12 cellular contexts compared by ENCODE assay signal in the genomic region with DNA sequence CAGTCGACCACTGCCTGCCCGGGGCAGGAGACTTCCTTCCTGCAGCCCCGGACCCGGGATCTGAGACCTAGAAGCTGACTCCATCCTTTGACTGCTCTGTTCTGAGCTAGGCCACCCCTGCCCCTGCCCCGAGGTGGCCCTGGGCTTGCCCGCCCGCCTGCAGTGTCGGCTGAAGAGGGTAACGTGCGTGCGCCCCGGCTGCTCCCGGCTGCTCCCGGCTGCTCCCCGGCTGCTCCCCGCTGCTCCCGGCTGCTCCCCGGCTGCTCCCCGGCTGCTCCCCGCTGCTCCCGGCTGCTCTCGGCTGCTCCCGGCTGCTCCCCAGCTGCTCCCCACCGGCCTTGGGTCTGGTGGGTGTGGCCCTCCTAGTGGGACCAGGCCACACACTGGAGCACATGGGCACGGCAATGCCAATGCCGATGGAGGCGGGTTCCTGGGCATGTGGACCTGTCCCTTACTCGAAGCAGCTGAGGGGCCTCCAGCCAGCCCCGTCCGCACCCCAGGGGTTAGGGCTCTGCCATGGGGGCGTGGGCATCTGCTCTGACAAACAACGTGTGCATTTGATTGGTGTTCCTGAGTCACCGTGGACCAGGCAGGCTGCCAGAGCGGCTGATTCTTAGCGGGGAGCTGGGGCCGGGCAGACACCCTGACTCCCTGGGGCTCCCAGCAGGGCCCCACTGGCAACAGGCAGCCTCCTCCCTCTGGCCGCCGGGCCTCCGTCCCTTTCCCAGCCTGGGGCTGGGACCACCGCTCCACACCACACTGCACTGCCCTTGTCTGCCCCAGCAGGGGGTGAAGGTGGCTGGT. TPM values are rescaled to one million over a fixed set of nuclear protein-coding genes. Genes with fewer than 3 reads are reported as not detected.
DNase-seq lines count a peak whose midpoint lies in the region; ATAC-seq and FAIRE-seq lines count a peak whose summit lies in the region.
"Had no signal": no experiment of that assay in that cellular context is flagged by ENCODE, and none has a peak within 500 bp of the region (broad histone marks: within the 10 kb centered on the region; RNA-seq: fewer than 3 reads in every experiment).

No MANE protein-coding gene starts in this region.

- no peak for FAIRE-seq in GM19239 (lab: Jason Lieb, UNC)
- no peak for FAIRE-seq in small intestine (lab: Jason Lieb, UNC)
- FAIRE-seq: endometrium, pancreas had no signal

- H3K27me3 ChIP-seq in small intestine (ENCODE audit: control insufficient read depth in 2 of 2, insufficient read depth in 2 of 2, low read length in 2 of 2), result no peaks in the 10 kb centered on the region
- H3K27me3 ChIP-seq: pancreas had no signal

- ATAC-seq in esophagus mucosa (peak; percentile 51), HG02588 (IDR thresholded peaks at IDR 0.05; ENCODE audit: unreplicated experiment) (no peak), GM19328 (IDR thresholded peaks at IDR 0.05; ENCODE audit: unreplicated experiment) (no peak), HG03097 (IDR thresholded peaks at IDR 0.05; ENCODE audit: low FRiP score, unreplicated experiment) (no peak)
- ATAC-seq: pancreas had no signal

- H3K36me3 ChIP-seq in small intestine (ENCODE audit: control insufficient read depth in 2 of 2, insufficient read depth in 2 of 2, low read length in 2 of 2), result no peaks in the 10 kb centered on the region
- H3K36me3 ChIP-seq: pancreas, suprapubic skin had no signal

- no peaks in the 10 kb centered on the region for H3K9me3 ChIP-seq in small intestine (ENCODE audit: control insufficient read depth, low read depth)
- H3K9me3 ChIP-seq: pancreas, suprapubic skin had no signal

- no peak overlapping the region for H3K27ac ChIP-seq in small intestine (ENCODE audit: low read depth in 1 of 2, low read length in 1 of 2)
- H3K27ac ChIP-seq: pancreas, suprapubic skin had no signal

- 40 to 64% (median 53%) methylated on average over 36 to 40 of the region's 40 CpGs for WGBS in small intestine, 3 donors

- no peak overlapping the region for H3K4me3 ChIP-seq in small intestine (ENCODE audit: low read depth in 1 of 2, low read length in 2 of 2)
- H3K4me3 ChIP-seq: pancreas, suprapubic skin had no signal

- DNase-seq in GM19239 (ENCODE audit: insufficient read length, low spot score), result peak; percentile 3
- DNase-seq in NCI-H345 treated with DMSO at 0.1 percent for 48 hours (lab: John Stamatoyannopoulos, UW; ENCODE audit: unreplicated experiment), result peak; percentile 58
- DNase-seq in small intestine, result peak; percentile 7
- DNase-seq in central memory CD4-positive, alpha-beta T cell, result no peak
- DNase-seq: activated CD4-positive, alpha-beta T cell treated with anti-CD3 and anti-CD28 coated beads, Interleukin-2, amount 50 U/mL, for 1 hour had no signal

- H3K4me1 ChIP-seq in small intestine (ENCODE audit: control insufficient read depth in 2 of 2, insufficient read depth in 1 of 2, low read depth in 1 of 2, low read length in 1 of 2), result peaks cover 0 to 2% of the 10 kb centered on the region in 2 donors
- H3K4me1 ChIP-seq: pancreas had no signal

RNA-seq across cellular contexts. Expression of a gene that starts 2.0 kb away (rescaled TPM):
- total RNA-seq in esophagus mucosa, result not detected
- under 1 TPM in 1 of 3 donors, not detected in 2; 0.04 TPM for polyA plus RNA-seq in small intestine
- total RNA-seq: pancreas, suprapubic skin had no signal
- polyA plus RNA-seq: pancreas had no signal

RNA-seq across cellular contexts. Expression of a gene that starts 34.4 kb away (rescaled TPM):
- total RNA-seq in esophagus mucosa, result not detected
- 100 to 1,000 TPM in 1 of 3 donors, 10 to 100 TPM in 1, 1 to 10 TPM in 1; 3.3 to 102 (median 82.3) TPM for polyA plus RNA-seq in small intestine
- total RNA-seq: pancreas had no signal

RNA-seq across cellular contexts. Expression of a gene that starts 40.2 kb away (rescaled TPM):
- 20.1 TPM for total RNA-seq in esophagus mucosa
- 10 to 100 TPM; 19.6 to 35.1 (median 31.9) TPM for polyA plus RNA-seq in small intestine
